ENCODE assay signal across 8 cellular contexts in genomic region chr16:50644730-50645129, GRCh38. TPM values are rescaled to one million over a fixed set of nuclear protein-coding genes. Genes with fewer than 3 reads are reported as not detected.
DNase-seq lines count a peak whose midpoint lies in the region; ATAC-seq and TF ChIP-seq lines count a peak whose summit lies in the region.

No MANE protein-coding gene starts in this region.

- H3K36me3 ChIP-seq in A673 (ENCODE audit: insufficient read depth, low read length, poor library complexity, severe bottlenecking) (no peaks in the 10 kb centered on the region), fibroblast of lung (ENCODE audit: control insufficient read depth, insufficient read depth, low read length) (no peaks in the 10 kb centered on the region)

- H3K9ac ChIP-seq in fibroblast of lung (ENCODE audit: insufficient read depth, low read length), result no peak overlapping the region

- POLR2A ChIA-PET in A673 (lab: Charles Lee; ENCODE audit: low non-redundant PET), result no interaction called here
- POLR2A ChIA-PET in activated CD4-positive, alpha-beta T cell treated with anti-CD3 and anti-CD28 coated beads for 36 hours (lab: Charles Lee), result no interaction called here

- H3K4me3 Mint-ChIP-seq in activated CD4-positive, alpha-beta T cell treated with anti-CD3 and anti-CD28 coated beads for 36 hours, result no peak overlapping the region

- H3K4me1 Mint-ChIP-seq in activated CD4-positive, alpha-beta T cell treated with anti-CD3 and anti-CD28 coated beads for 36 hours, result peaks cover 8% of the 10 kb centered on the region

- no peaks in the 10 kb centered on the region for H3K9me3 Mint-ChIP-seq in activated CD4-positive, alpha-beta T cell treated with anti-CD3 and anti-CD28 coated beads for 36 hours (ENCODE audit: low read depth)

- H3K27ac ChIP-seq in A673 (ENCODE audit: low read depth, low read length, poor library complexity, severe bottlenecking), result no peak overlapping the region
- H3K27ac ChIP-seq in fibroblast of lung (ENCODE audit: insufficient read depth, low read length), result no peak overlapping the region

- intact Hi-C loops in A673 (cut with micrococcal nuclease; ENCODE audit: unreplicated experiment), result no loop called here
- intact Hi-C loops in activated CD4-positive, alpha-beta T cell treated with anti-CD3 and anti-CD28 coated beads for 36 hours (cut with DNase I, micrococcal nuclease), result loop anchor here in 1 of 2 experiments (5.0 kb wide), 1 partner anchor 272 kb away; no protein-coding TSS in a partner anchor

- DNase-seq in A673 (ENCODE audit: low spot score) (no peak), GM19238 (ENCODE audit: insufficient read length, low spot score) (peak; percentile 31), fibroblast of lung (ENCODE audit: low read depth in 2 of 2) (peak; percentile 34 to 36), pons (ENCODE audit: low spot score) (peak; percentile 31), glomerular visceral epithelial cell (ENCODE audit: extremely low spot score) (no peak)
- DNase-seq in activated CD4-positive, alpha-beta T cell treated with anti-CD3 and anti-CD28 coated beads for 36 hours, result peak; percentile 69

- no TSS peak for BruUV-seq in A673 (replicated peaks; lab: Mats Ljungman, UMichigan)

- H3K4me3 ChIP-seq in A673 (ENCODE audit: low read depth, low read length, poor library complexity, severe bottlenecking) (no peak overlapping the region), fibroblast of lung (replicated peaks in 1 of 4; ENCODE audit: control extremely low read depth in 1 of 4, insufficient read depth in 1 of 4, low read depth in 3 of 4, low read length in 4 of 4) (no peak overlapping the region)

- H3K79me2 ChIP-seq in fibroblast of lung (ENCODE audit: control insufficient read depth, insufficient read depth, low read length), result no peaks in the 10 kb centered on the region

- H3K9me3 ChIP-seq in A673 (ENCODE audit: low read depth, low read length, poor library complexity, severe bottlenecking), result no peaks in the 10 kb centered on the region
- no peaks in the 10 kb centered on the region for H3K9me3 ChIP-seq in fibroblast of lung (ENCODE audit: control insufficient read depth, insufficient read depth, low read depth, low read length)

- ATAC-seq in activated CD4-positive, alpha-beta T cell treated with anti-CD3 and anti-CD28 coated beads for 36 hours, result peak; percentile 79
- ATAC-seq in HG02970 (IDR thresholded peaks at IDR 0.05; ENCODE audit: low FRiP score, unreplicated experiment), result no peak
- no peak for ATAC-seq in HG02852 (IDR thresholded peaks at IDR 0.05; ENCODE audit: unreplicated experiment)

- no peaks in the 10 kb centered on the region for H4K20me1 ChIP-seq in fibroblast of lung (ENCODE audit: control insufficient read depth, extremely low read depth, insufficient read depth, low read length)

- CTCF ChIA-PET in A673 (lab: Charles Lee), result no interaction called here
- CTCF ChIA-PET in activated CD4-positive, alpha-beta T cell treated with anti-CD3 and anti-CD28 coated beads for 36 hours (lab: Charles Lee), result interaction anchor here (0.6 to 1.4 kb wide), 9 partner anchors 9 to 285 kb away, joined by 3 to 5 read pairs (median 3); no protein-coding TSS in a partner anchor

- H2AFZ ChIP-seq in fibroblast of lung (ENCODE audit: low read length), result no peak overlapping the region

- H3K36me3 Mint-ChIP-seq in activated CD4-positive, alpha-beta T cell treated with anti-CD3 and anti-CD28 coated beads for 36 hours (ENCODE audit: low read depth), result no peaks in the 10 kb centered on the region

- H3K27ac Mint-ChIP-seq in activated CD4-positive, alpha-beta T cell treated with anti-CD3 and anti-CD28 coated beads for 36 hours, result no peak overlapping the region

- H3K27me3 Mint-ChIP-seq in activated CD4-positive, alpha-beta T cell treated with anti-CD3 and anti-CD28 coated beads for 36 hours, result no peaks in the 10 kb centered on the region

- no peak overlapping the region for H3K4me2 ChIP-seq in fibroblast of lung (ENCODE audit: extremely low read depth, insufficient read depth, low read length)

- no peaks in the 10 kb centered on the region for H3K27me3 ChIP-seq in A673 (replicated peaks; ENCODE audit: insufficient read depth, low read depth, low read length, poor library complexity)
- H3K27me3 ChIP-seq in fibroblast of lung (ENCODE audit: control insufficient read depth, insufficient read depth, low read length), result peaks cover 4% of the 10 kb centered on the region

- H3K4me1 ChIP-seq in A673 (ENCODE audit: insufficient read depth, low read length, poor library complexity, severe bottlenecking) (no peaks in the 10 kb centered on the region), fibroblast of lung (ENCODE audit: control insufficient read depth, extremely low read depth, insufficient read depth, low read length) (no peaks in the 10 kb centered on the region)

- TF ChIP-seq CTCF in A673 (conservative IDR thresholded peaks at IDR 0.05; ENCODE audit: low read depth, low read length), result 0 out of 2 replicates have a peak, but pooled peaks have one; percentile 34
- peak; percentile 36 to 37 for TF ChIP-seq CTCF in fibroblast of lung (conservative IDR thresholded peaks at IDR 0.05 in 1 of 2, IDR thresholded peaks at IDR 0.05 in 1 of 2; ENCODE audit: low read depth in 1 of 2, low read length in 2 of 2)

RNA-seq across cellular contexts. Expression of gene SNX20, which starts 36.4 kb away (rescaled TPM):
- total RNA-seq in A673 (2021) (not detected in 2 replicates), fibroblast of lung (not detected in 2 replicates)
- 10 to 100 TPM; 43.3 to 48.9 TPM for total RNA-seq in activated CD4-positive, alpha-beta T cell treated with anti-CD3 and anti-CD28 coated beads for 36 hours
- not detected in 2 replicates for polyA plus RNA-seq in fibroblast of lung
- not detected in 2 replicates for polyA plus RNA-seq in fibroblast of lung (2012)
- not detected in 2 replicates for polyA minus RNA-seq in fibroblast of lung (ENCODE audit: low replicate concordance)

RNA-seq across cellular contexts. Expression of gene NOD2, which starts 48.7 kb away (rescaled TPM):
- total RNA-seq in A673 (2021), result not detected in 2 replicates
- total RNA-seq in activated CD4-positive, alpha-beta T cell treated with anti-CD3 and anti-CD28 coated beads for 36 hours, result 1 to 10 TPM; 6.6 to 9.3 TPM
- 0.26 and 0.50 TPM in 2 replicates for total RNA-seq in fibroblast of lung
- polyA plus RNA-seq in fibroblast of lung, result 0.05 TPM in 1 of 2 replicates, not detected in the other
- polyA plus RNA-seq in fibroblast of lung (2012), result not detected in 2 replicates
- polyA minus RNA-seq in fibroblast of lung (ENCODE audit: low replicate concordance), result 0.82 TPM in 1 of 2 replicates, not detected in the other

Comparison
In these comparisons a context has a peak if more than half of its experiments do, and no peak if none do; other contexts are left out.
1. DNase-seq: peak in GM19238 (single experiment), activated CD4-positive, alpha-beta T cell treated with anti-CD3 and anti-CD28 coated beads for 36 hours (single experiment), fibroblast of lung (2 of 2) and pons (single experiment); none in A673 (single experiment) and glomerular visceral epithelial cell (single experiment).
2. RNA of gene SNX20, which starts 36.4 kb away (total RNA-seq): 43.3 to 48.9 TPM in activated CD4-positive, alpha-beta T cell treated with anti-CD3 and anti-CD28 coated beads for 36 hours; not detected in A673 and not detected in fibroblast of lung; every median in the first group is over 10 times any median in the second.